11 cellular contexts compared by ENCODE assay signal in the genomic region with DNA sequence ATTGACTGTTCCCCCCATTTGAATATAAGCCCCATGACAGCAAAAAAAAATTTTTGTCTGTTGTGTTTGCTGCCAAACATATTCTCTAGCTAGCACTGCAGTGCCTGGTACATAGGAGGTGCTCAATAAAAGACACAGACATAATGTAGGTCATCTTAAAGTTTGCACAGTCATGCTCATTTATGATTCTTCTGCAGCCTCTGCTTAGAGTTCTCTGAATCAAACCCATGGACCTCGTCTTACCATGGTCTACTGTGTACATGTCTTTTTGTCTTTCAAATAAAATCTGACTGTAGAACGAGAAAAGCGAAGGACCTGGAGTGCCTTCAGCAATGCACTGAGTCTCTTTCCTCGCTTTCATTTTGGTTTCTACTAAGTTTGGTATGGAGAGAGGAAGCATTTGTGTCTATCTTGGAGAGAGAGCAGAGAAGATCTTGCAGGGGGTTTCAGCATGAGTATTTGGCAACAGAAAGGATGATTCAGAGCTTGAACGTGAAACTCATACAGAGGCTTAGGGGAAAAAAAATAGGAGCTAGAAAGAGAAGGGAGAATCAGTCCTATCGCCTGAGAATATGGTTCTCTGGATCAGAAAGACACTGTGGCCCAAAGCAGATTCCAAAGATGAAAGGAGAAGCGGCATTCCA. TPM values are rescaled to one million over a fixed set of nuclear protein-coding genes. Genes with fewer than 3 reads are reported as not detected.
DNase-seq lines count a peak whose midpoint lies in the region; ATAC-seq, FAIRE-seq and TF ChIP-seq lines count a peak whose summit lies in the region.
"Had no signal": no experiment of that assay in that cellular context is flagged by ENCODE, and none has a peak within 500 bp of the region (broad histone marks: within the 10 kb centered on the region; RNA-seq: fewer than 3 reads in every experiment).

No MANE protein-coding gene starts in this region.

- DNase-seq in EH (ENCODE audit: low read depth) (peak; percentile 14), mammary epithelial cell (peak; percentile 38), small intestine (no peak), H4 (ENCODE audit: low spot score) (no peak), DMS53 (lab: John Stamatoyannopoulos, UW) (no peak)
- DNase-seq in naive thymus-derived CD4-positive, alpha-beta T cell = no peak
- no peak for DNase-seq in stimulated activated CD4-positive, alpha-beta T cell treated with anti-CD3 and anti-CD28 coated beads, Interleukin-4, amount 100 ng/mL, for 24 hours
- DNase-seq: NCI-H1694 treated with DMSO at 0.1 percent for 48 hours had no signal

- no peaks in the 10 kb centered on the region for H3K27me3 Mint-ChIP-seq in naive thymus-derived CD4-positive, alpha-beta T cell

- FAIRE-seq in small intestine (lab: Jason Lieb, UNC) = no peak

- no peaks in the 10 kb centered on the region for H4K20me1 ChIP-seq in mammary epithelial cell (ENCODE audit: insufficient read depth, low read length)
- H4K20me1 ChIP-seq: BLaER1 treated with 17β-estradiol and CSF1 and Interleukin-3, amounts not matched to agents 10 nM and 100 nM had no signal

- no peak overlapping the region for H3K4me3 Mint-ChIP-seq in naive thymus-derived CD4-positive, alpha-beta T cell

- no TSS peak for BruUV-seq in mammary epithelial cell (replicated peaks; lab: Mats Ljungman, UMichigan)

- no peaks in the 10 kb centered on the region for H3K4me1 ChIP-seq in mammary epithelial cell (ENCODE audit: insufficient read depth, low read length)
- H3K4me1 ChIP-seq in naive thymus-derived CD4-positive, alpha-beta T cell (ENCODE audit: control insufficient read depth in 2 of 2, insufficient read depth in 2 of 2, low read length in 2 of 2) = no peaks in the 10 kb centered on the region
- no peaks in the 10 kb centered on the region for H3K4me1 ChIP-seq in small intestine (ENCODE audit: control insufficient read depth in 2 of 2, insufficient read depth in 1 of 2, low read depth in 1 of 2, low read length in 1 of 2)

- H3K27ac Mint-ChIP-seq in naive thymus-derived CD4-positive, alpha-beta T cell = no peak overlapping the region

- no peaks in the 10 kb centered on the region for H3K36me3 Mint-ChIP-seq in naive thymus-derived CD4-positive, alpha-beta T cell

- TF ChIP-seq CTCF in mammary epithelial cell (conservative IDR thresholded peaks at IDR 0.05 in 1 of 2, IDR thresholded peaks at IDR 0.05 in 1 of 2; ENCODE audit: extremely low read depth in 1 of 2, insufficient read depth in 1 of 2, low read depth in 1 of 2, low read length in 2 of 2) = no peak

- intact Hi-C loops in mammary epithelial cell (cut with micrococcal nuclease) = no loop called here
- intact Hi-C loops in naive thymus-derived CD4-positive, alpha-beta T cell (cut with micrococcal nuclease) = no loop called here

- H3K4me3 ChIP-seq in mammary epithelial cell (replicated peaks in 1 of 3; ENCODE audit: insufficient read depth in 1 of 3, low read depth in 2 of 3, low read length in 3 of 3) (no peak overlapping the region), small intestine (ENCODE audit: low read depth in 1 of 2, low read length in 2 of 2) (no peak overlapping the region)
- H3K4me3 ChIP-seq in naive thymus-derived CD4-positive, alpha-beta T cell (ENCODE audit: low read length) = no peak overlapping the region
- H3K4me3 ChIP-seq: BLaER1 treated with 17β-estradiol and CSF1 and Interleukin-3, amounts not matched to agents 10 nM and 100 nM; SK-N-MC had no signal

- no peaks in the 10 kb centered on the region for H3K79me2 ChIP-seq in mammary epithelial cell (ENCODE audit: insufficient read depth, low read length)

- H3K9me3 ChIP-seq in mammary epithelial cell (replicated peaks; ENCODE audit: insufficient read depth, low read length) = no peaks in the 10 kb centered on the region
- H3K9me3 ChIP-seq in naive thymus-derived CD4-positive, alpha-beta T cell (ENCODE audit: control insufficient read depth in 2 of 3, low read length in 3 of 3) = no peaks in the 10 kb centered on the region
- no peaks in the 10 kb centered on the region for H3K9me3 ChIP-seq in small intestine (ENCODE audit: control insufficient read depth, low read depth)
- H3K9me3 ChIP-seq: BLaER1 treated with 17β-estradiol and CSF1 and Interleukin-3, amounts not matched to agents 10 nM and 100 nM had no signal

- H3K27ac ChIP-seq in mammary epithelial cell (ENCODE audit: insufficient read depth, low read depth, low read length) (no peak overlapping the region), small intestine (ENCODE audit: low read depth in 1 of 2, low read length in 1 of 2) (no peak overlapping the region)
- no peak overlapping the region for H3K27ac ChIP-seq in naive thymus-derived CD4-positive, alpha-beta T cell (ENCODE audit: low read depth, low read length)
- H3K27ac ChIP-seq: SK-N-MC had no signal

- WGBS in mammary epithelial cell (ENCODE audit: low coverage, missing lambda C conversion rate) = 68% methylated on average over 7 of the region's 7 CpGs
- WGBS in small intestine, 3 donors = 61 to 77% (median 66%) methylated on average over 7 of the region's 7 CpGs

- H3K36me3 ChIP-seq in mammary epithelial cell (ENCODE audit: insufficient read depth, low read length) (no peaks in the 10 kb centered on the region), small intestine (ENCODE audit: control insufficient read depth in 2 of 2, insufficient read depth in 2 of 2, low read length in 2 of 2) (no peaks in the 10 kb centered on the region)
- H3K36me3 ChIP-seq in naive thymus-derived CD4-positive, alpha-beta T cell (ENCODE audit: control insufficient read depth in 2 of 3, insufficient read depth in 3 of 3, low read length in 3 of 3) = no peaks in the 10 kb centered on the region
- H3K36me3 ChIP-seq: BLaER1 treated with 17β-estradiol and CSF1 and Interleukin-3, amounts not matched to agents 10 nM and 100 nM had no signal

- no peak overlapping the region for H2AFZ ChIP-seq in mammary epithelial cell (ENCODE audit: low read depth, low read length)

- no peaks in the 10 kb centered on the region for H3K27me3 ChIP-seq in mammary epithelial cell (ENCODE audit: insufficient read depth, low read length)
- no peaks in the 10 kb centered on the region for H3K27me3 ChIP-seq in naive thymus-derived CD4-positive, alpha-beta T cell (ENCODE audit: control insufficient read depth in 2 of 2, insufficient read depth in 2 of 2, low read length in 2 of 2)
- H3K27me3 ChIP-seq in small intestine (ENCODE audit: control insufficient read depth in 2 of 2, insufficient read depth in 2 of 2, low read length in 2 of 2) = no peaks in the 10 kb centered on the region
- H3K27me3 ChIP-seq: BLaER1 treated with 17β-estradiol and CSF1 and Interleukin-3, amounts not matched to agents 10 nM and 100 nM had no signal

- no peaks in the 10 kb centered on the region for H3K9me3 Mint-ChIP-seq in naive thymus-derived CD4-positive, alpha-beta T cell

- H3K4me2 ChIP-seq in mammary epithelial cell (ENCODE audit: insufficient read depth, low read depth, low read length) = no peak overlapping the region

- dilution Hi-C loops in mammary epithelial cell (cut with HindIII; ENCODE audit: low sequenced_read_pairs) = no loop called here

- no peak overlapping the region for H3K9ac ChIP-seq in mammary epithelial cell (ENCODE audit: insufficient read depth, low read length)
- H3K9ac ChIP-seq: BLaER1 treated with 17β-estradiol and CSF1 and Interleukin-3, amounts not matched to agents 10 nM and 100 nM had no signal

- POLR2A ChIA-PET in naive thymus-derived CD4-positive, alpha-beta T cell (lab: Charles Lee) = no interaction called here

- peak; percentile 80 for ATAC-seq in HG02870 (IDR thresholded peaks at IDR 0.05; ENCODE audit: unreplicated experiment)
- peak; percentile 62 for ATAC-seq in naive thymus-derived CD4-positive, alpha-beta T cell

- CTCF ChIA-PET in mammary epithelial cell (lab: Charles Lee; ENCODE audit: low non-redundant PET) = no interaction called here
- CTCF ChIA-PET in naive thymus-derived CD4-positive, alpha-beta T cell (lab: Charles Lee) = no interaction called here

- in situ Hi-C loops in mammary epithelial cell (cut with MboI; ENCODE audit: low sequenced_read_pairs in 2 of 2) = no loop called here

- H3K4me1 Mint-ChIP-seq in naive thymus-derived CD4-positive, alpha-beta T cell = peaks cover 0 to 6% (median 0%) of the 10 kb centered on the region in 7 donors

RNA-seq across cellular contexts. Expression of a gene that starts 38.8 kb away (rescaled TPM):
- total RNA-seq in mammary epithelial cell = 10 to 100 TPM in 1 of 2 donors, 1 to 10 TPM in 1; 1.3 to 22.7 TPM
- polyA plus RNA-seq in mammary epithelial cell = 9.3 TPM
- polyA minus RNA-seq in mammary epithelial cell = 10.5 TPM
- 1 to 10 TPM in 2 of 5 experiments, under 1 TPM in 3; 0.08 to 9.7 (median 0.10) TPM for total RNA-seq in naive thymus-derived CD4-positive, alpha-beta T cell
- not detected for polyA plus RNA-seq in naive thymus-derived CD4-positive, alpha-beta T cell
- 10 to 100 TPM in 2 of 3 donors, 1 to 10 TPM in 1; 8.6 to 23.9 (median 11.6) TPM for polyA plus RNA-seq in small intestine
- total RNA-seq in H4 (2014; rRNA removed; shearing (Covaris generic)) = 0.43 and 0.84 TPM in 2 replicates

Comparison
In these comparisons a context has a peak if more than half of its experiments do, and no peak if none do; other contexts are left out.
1. DNase-seq: peak in EH (single experiment) and mammary epithelial cell (single experiment); none in naive thymus-derived CD4-positive, alpha-beta T cell (0 of 9), stimulated activated CD4-positive, alpha-beta T cell treated with anti-CD3 and anti-CD28 coated beads, Interleukin-4, amount 100 ng/mL, for 24 hours (single experiment), small intestine (single experiment), H4 (single experiment) and DMS53 (single experiment).